Comparison of ENCODE assay signal across 11 cellular contexts in the genomic region with DNA sequence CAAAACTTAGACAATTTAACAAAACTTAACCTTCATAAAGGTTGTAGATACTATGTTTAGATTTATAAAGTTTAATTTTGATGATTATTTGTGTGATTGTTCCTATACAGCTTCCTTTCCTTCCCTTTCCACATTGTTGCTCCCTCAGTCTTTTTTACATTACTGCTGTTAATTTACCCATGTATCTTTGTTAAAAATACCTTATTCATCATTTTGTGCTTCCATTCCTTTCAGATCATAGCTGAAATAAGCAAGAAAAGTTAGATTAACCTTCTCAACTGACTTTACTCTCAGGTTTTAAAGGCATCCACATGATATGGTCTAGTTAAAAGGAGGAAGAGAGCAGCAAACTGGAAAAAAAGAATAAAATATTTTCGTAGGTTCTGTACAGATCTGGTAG. TPM values are rescaled to one million over a fixed set of nuclear protein-coding genes. Genes with fewer than 3 reads are reported as not detected.
A peak's percentile ranks its signal among the peaks of the same experiment; 100 is the strongest.
DNase-seq lines count a peak whose midpoint lies in the region; ATAC-seq and TF ChIP-seq lines count a peak whose summit lies in the region.
"Had no signal": no experiment of that assay in that cellular context is flagged by ENCODE, and none has a peak within 500 bp of the region (broad histone marks: within the 10 kb centered on the region; RNA-seq: fewer than 3 reads in every experiment).

No MANE protein-coding gene starts in this region.

- H3K27ac ChIP-seq in mesodermal cell (ENCODE audit: low read depth, low read length, severe bottlenecking) (no peak overlapping the region), vagina (peak overlapping the region; percentile 49)

- no peak for ATAC-seq in stimulated activated naive CD8-positive, alpha-beta T cell treated with anti-CD3 and anti-CD28 coated beads, Interleukin-15, Interleukin-2, amounts not matched to agents 100 U/mL and 50 U/mL, for 24 hours
- ATAC-seq in HG02885 (IDR thresholded peaks at IDR 0.05; ENCODE audit: poor library complexity, unreplicated experiment), result no peak

- TF ChIP-seq CTCF in brain (conservative IDR thresholded peaks at IDR 0.05), result no peak
- no peak for TF ChIP-seq CTCF in vagina (IDR thresholded peaks at IDR 0.05)

- no peaks in the 10 kb centered on the region for H3K27me3 ChIP-seq in vagina

- H3K36me3 ChIP-seq in mesodermal cell (ENCODE audit: control insufficient read depth, insufficient read depth, low read length) (peaks cover 11% of the 10 kb centered on the region), vagina (no peaks in the 10 kb centered on the region)

- no peak for DNase-seq in stimulated activated naive CD8-positive, alpha-beta T cell treated with anti-CD3 and anti-CD28 coated beads, Interleukin-15, Interleukin-2, amounts not matched to agents 100 U/mL and 50 U/mL, for 24 hours
- no peak for DNase-seq in vagina (ENCODE audit: extremely low spot score in 2 of 2)
- DNase-seq in activated naive CD4-positive, alpha-beta T cell treated with anti-CD3 and anti-CD28 coated beads, Interleukin-2, amount 50 U/mL, for 16 hours, result no peak
- no peak for DNase-seq in Kasumi-1 (lab: John Stamatoyannopoulos, UW)
- DNase-seq: HCEC 1CT, NCI-H2171 treated with DMSO at 0.1 percent for 48 hours had no signal

- WGBS in mesodermal cell (ENCODE audit: insufficient coverage in 2 of 2), 2 experiments, result 63 to 82% methylated on average over 1 of the region's 1 CpG

- H3K4me1 ChIP-seq in mesodermal cell (ENCODE audit: control insufficient read depth, insufficient read depth, low read length, poor library complexity, severe bottlenecking) (peaks cover 7% of the 10 kb centered on the region), vagina (peaks cover 66% of the 10 kb centered on the region)

- H3K27me3 Mint-ChIP-seq in stimulated activated naive CD8-positive, alpha-beta T cell treated with anti-CD3 and anti-CD28 coated beads, Interleukin-15, Interleukin-2, amounts not matched to agents 100 ng/mL and 50 ng/mL, for 24 hours, result peaks cover 34% of the 10 kb centered on the region
- peaks cover 13% of the 10 kb centered on the region for H3K27me3 Mint-ChIP-seq in brain

- H3K4me1 Mint-ChIP-seq in stimulated activated naive CD8-positive, alpha-beta T cell treated with anti-CD3 and anti-CD28 coated beads, Interleukin-15, Interleukin-2, amounts not matched to agents 100 ng/mL and 50 ng/mL, for 24 hours (ENCODE audit: low read depth), result peaks cover 36% of the 10 kb centered on the region
- H3K4me1 Mint-ChIP-seq in brain, result peaks cover 77% of the 10 kb centered on the region

- H3K9me3 ChIP-seq in mesodermal cell (ENCODE audit: control insufficient read depth, low read length) (no peaks in the 10 kb centered on the region), vagina (no peaks in the 10 kb centered on the region)

- H3K4me3 ChIP-seq in mesodermal cell (ENCODE audit: extremely low read depth, insufficient read depth, low read length, poor library complexity, severe bottlenecking) (peak overlapping the region; percentile 82), vagina (peak overlapping the region; percentile 71 to 73)

- no peak for TF ChIP-seq POLR2A in vagina (IDR thresholded peaks at IDR 0.05)

- H3K36me3 Mint-ChIP-seq in stimulated activated naive CD8-positive, alpha-beta T cell treated with anti-CD3 and anti-CD28 coated beads, Interleukin-15, Interleukin-2, amounts not matched to agents 100 ng/mL and 50 ng/mL, for 24 hours (ENCODE audit: low read depth), result no peaks in the 10 kb centered on the region
- H3K36me3 Mint-ChIP-seq in brain, result peaks cover 15% of the 10 kb centered on the region

- H3K27ac Mint-ChIP-seq in stimulated activated naive CD8-positive, alpha-beta T cell treated with anti-CD3 and anti-CD28 coated beads, Interleukin-15, Interleukin-2, amounts not matched to agents 100 ng/mL and 50 ng/mL, for 24 hours, result no peak overlapping the region
- H3K27ac Mint-ChIP-seq in brain, result peak overlapping the region in 4 of 5 experiments; percentile 44 to 99 (median 68)

- H3K9me3 Mint-ChIP-seq in stimulated activated naive CD8-positive, alpha-beta T cell treated with anti-CD3 and anti-CD28 coated beads, Interleukin-15, Interleukin-2, amounts not matched to agents 100 ng/mL and 50 ng/mL, for 24 hours, result no peaks in the 10 kb centered on the region
- no peaks in the 10 kb centered on the region for H3K9me3 Mint-ChIP-seq in brain

- H3K4me3 Mint-ChIP-seq in stimulated activated naive CD8-positive, alpha-beta T cell treated with anti-CD3 and anti-CD28 coated beads, Interleukin-15, Interleukin-2, amounts not matched to agents 100 ng/mL and 50 ng/mL, for 24 hours, result peak overlapping the region; percentile 11
- H3K4me3 Mint-ChIP-seq in brain, result peak overlapping the region; percentile 80 to 100 (median 93)

- intact Hi-C loops in vagina (cut with DNase I), result no loop called here

RNA-seq across cellular contexts. Expression of a gene that starts 2.0 kb away (rescaled TPM):
- 12.8 TPM for polyA plus RNA-seq in brain (ENCODE audit: insufficient read depth, low read depth, low replicate concordance)
- polyA plus RNA-seq in mesodermal cell (2013, experiment 1 of 2), result 42.6 TPM
- 39.9 TPM for polyA plus RNA-seq in mesodermal cell (2013, experiment 2 of 2)
- 40.0 TPM for total RNA-seq in vagina

RNA-seq across cellular contexts. Expression of a gene that starts 58.3 kb away (rescaled TPM):
- 1.8 TPM for polyA plus RNA-seq in brain (ENCODE audit: insufficient read depth, low read depth, low replicate concordance)
- 0.74 TPM for polyA plus RNA-seq in mesodermal cell (2013, experiment 1 of 2)
- 0.20 TPM for polyA plus RNA-seq in mesodermal cell (2013, experiment 2 of 2)
- total RNA-seq in vagina, result not detected
- total RNA-seq: mononuclear cell had no signal
